ENCODE assay signal across 1 cellular context in genomic region chr16:31086629-31086906, GRCh38.
TF ChIP-seq lines count a peak whose summit lies in the region.

No MANE protein-coding gene starts in this region.

TF ChIP-seq in GM23338, 12 proteins besides CTCF, POLR2A, EP300 and RAD21 (continued from another document):
- TF ChIP-seq STAT1 (IDR thresholded peaks at IDR 0.05; ENCODE audit: unreplicated experiment) (no peak), POLR2AphosphoS5 (IDR thresholded peaks at IDR 0.05; ENCODE audit: low read depth) (no peak), ZNF114 (CRISPR knock-in tag; IDR thresholded peaks at IDR 0.05) (no peak), CREB1 (CRISPR knock-in tag; IDR thresholded peaks at IDR 0.05; ENCODE audit: low read depth) (no peak)
